20 cellular contexts compared by ENCODE assay signal in the genomic region with DNA sequence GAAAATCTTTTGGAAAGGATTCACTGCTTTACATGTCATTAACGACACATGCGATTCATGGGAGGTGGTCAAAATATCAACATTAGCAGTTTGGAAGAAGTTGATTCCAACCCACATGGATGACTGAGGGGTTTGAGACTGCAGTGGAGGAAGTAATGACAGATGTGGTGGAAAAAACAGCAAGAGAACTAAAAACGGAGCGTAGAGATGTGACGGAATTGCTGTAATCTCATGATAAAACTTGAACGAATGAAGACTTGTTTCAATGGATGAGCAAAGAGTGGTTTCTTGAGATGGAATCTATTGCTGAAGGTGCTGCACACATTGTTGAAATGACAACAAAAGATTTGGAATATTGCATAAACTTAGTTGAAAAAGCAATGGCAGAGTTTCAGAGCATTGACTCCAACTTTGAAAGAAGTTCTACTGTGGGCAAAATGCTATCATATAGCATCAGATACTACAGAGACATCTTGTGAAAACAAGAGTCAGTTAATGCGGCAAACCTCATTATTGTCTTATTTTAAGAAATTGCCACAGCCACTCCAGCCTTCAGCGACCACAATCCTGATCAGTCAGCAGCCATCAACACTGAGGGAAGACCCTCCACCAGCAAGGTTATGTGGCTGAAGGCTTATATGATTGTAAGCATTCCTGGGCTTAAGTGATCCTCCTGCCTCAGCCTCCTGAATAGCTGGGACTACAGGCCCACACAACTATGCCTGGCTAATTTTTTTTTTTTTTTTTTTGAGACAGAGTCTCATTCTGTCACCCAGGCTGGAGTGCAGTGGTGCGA. TPM values are rescaled to one million over a fixed set of nuclear protein-coding genes. Genes with fewer than 3 reads are reported as not detected.
A peak's percentile ranks its signal among the peaks of the same experiment; 100 is the strongest.
DNase-seq lines count a peak whose midpoint lies in the region; ATAC-seq and TF ChIP-seq lines count a peak whose summit lies in the region.
"Had no signal": no experiment of that assay in that cellular context is flagged by ENCODE, and none has a peak within 500 bp of the region (broad histone marks: within the 10 kb centered on the region; RNA-seq: fewer than 3 reads in every experiment).

No MANE protein-coding gene starts in this region.

- H2AFZ ChIP-seq in GM23338 (no peak overlapping the region), mammary epithelial cell (ENCODE audit: low read depth, low read length) (no peak overlapping the region)

- H3K27me3 ChIP-seq in GM23338 (ENCODE audit: insufficient read depth), result no peaks in the 10 kb centered on the region
- no peaks in the 10 kb centered on the region for H3K27me3 ChIP-seq in mammary epithelial cell (ENCODE audit: insufficient read depth, low read length)
- H3K27me3 ChIP-seq: left lung, MG63, upper lobe of left lung had no signal

- no peaks in the 10 kb centered on the region for H3K27me3 Mint-ChIP-seq in activated CD8-positive, alpha-beta memory T cell treated with anti-CD3 and anti-CD28 coated beads, Interleukin-2, amount 10 ng/mL, durations not matched to agents 7 days and 5 days
- H3K27me3 Mint-ChIP-seq in GM23338 (ENCODE audit: insufficient read depth, low read depth, poor library complexity), result peaks cover 3% of the 10 kb centered on the region
- no peaks in the 10 kb centered on the region for H3K27me3 Mint-ChIP-seq in activated T-helper 2 cell treated with anti-CD3 and anti-CD28 coated beads, Interferon-gamma antibody, Interleukin-2, Interleukin-4, amounts not matched to agents 10 μg/mL and 5 μg/mL and 100 μg/mL, durations not matched to agents 14 hours and 24 hours and 36 hours (ENCODE audit: low read depth)
- no peaks in the 10 kb centered on the region for H3K27me3 Mint-ChIP-seq in nephron progenitor cell (ENCODE audit: low read depth, poor library complexity)
- H3K27me3 Mint-ChIP-seq: brain, IgD-negative memory B cell had no signal

- peak overlapping the region; percentile 24 for H3K27ac Mint-ChIP-seq in activated CD8-positive, alpha-beta memory T cell treated with anti-CD3 and anti-CD28 coated beads, Interleukin-2, amount 10 ng/mL, durations not matched to agents 7 days and 5 days
- H3K27ac Mint-ChIP-seq in GM23338 (no peak overlapping the region), nephron progenitor cell (peak overlapping the region; percentile 52)
- peak overlapping the region; percentile 16 for H3K27ac Mint-ChIP-seq in activated T-helper 2 cell treated with anti-CD3 and anti-CD28 coated beads, Interferon-gamma antibody, Interleukin-2, Interleukin-4, amounts not matched to agents 10 μg/mL and 5 μg/mL and 100 μg/mL, durations not matched to agents 14 hours and 24 hours and 36 hours
- H3K27ac Mint-ChIP-seq: HFFc6 had no signal

- ATAC-seq in activated CD8-positive, alpha-beta memory T cell treated with anti-CD3 and anti-CD28 coated beads, Interleukin-2, amount 10 ng/mL, durations not matched to agents 7 days and 5 days, result no peak
- ATAC-seq in GM23338, result no peak
- ATAC-seq: left lung, SK-N-SH treated with all-trans-retinoic acid at 6 μM for 48 hours had no signal

- H3K27ac ChIP-seq in GM23338 (ENCODE audit: low read depth), result 0 out of 2 replicates have a peak overlapping the region, but pooled peaks have one; percentile 7
- H3K27ac ChIP-seq in mammary epithelial cell (ENCODE audit: insufficient read depth, low read depth, low read length), result no peak overlapping the region
- H3K27ac ChIP-seq: left lung had no signal

- in situ Hi-C loops in mammary epithelial cell (cut with MboI; ENCODE audit: low sequenced_read_pairs in 2 of 2), result loop anchor here in 1 of 2 donors (10.0 kb wide), 1 partner anchor 141 kb away; no protein-coding TSS in a partner anchor

- peaks cover 20% of the 10 kb centered on the region for H4K20me1 ChIP-seq in GM23338 (replicated peaks; ENCODE audit: insufficient read depth)
- H4K20me1 ChIP-seq in mammary epithelial cell (ENCODE audit: insufficient read depth, low read length), result no peaks in the 10 kb centered on the region

- TF ChIP-seq CTCF in GM23338 (conservative IDR thresholded peaks at IDR 0.05; ENCODE audit: low read depth in 2 of 2) (no peak), nephron progenitor cell (IDR thresholded peaks at IDR 0.05) (no peak), mammary epithelial cell (conservative IDR thresholded peaks at IDR 0.05 in 1 of 2, IDR thresholded peaks at IDR 0.05 in 1 of 2; ENCODE audit: extremely low read depth in 1 of 2, insufficient read depth in 1 of 2, low read depth in 1 of 2, low read length in 2 of 2) (no peak)

- no peak for DNase-seq in activated CD8-positive, alpha-beta memory T cell treated with anti-CD3 and anti-CD28 coated beads, Interleukin-2, amount 10 ng/mL, durations not matched to agents 7 days and 5 days
- DNase-seq in activated CD8-positive, alpha-beta memory T cell treated with anti-CD3 and anti-CD28 coated beads, Interleukin-2, amount 50 U/mL, for 48 hours, result no peak
- DNase-seq in GM23338 (ENCODE audit: low spot score) (no peak), nephron progenitor cell (no peak), mammary epithelial cell (no peak), hypothalamus (lab: John Stamatoyannopoulos, UW) (no peak)
- no peak for DNase-seq in activated T-helper 2 cell treated with anti-CD3 and anti-CD28 coated beads, Interferon-gamma antibody, Interleukin-2, Interleukin-4, amounts not matched to agents 10 μg/mL and 5 μg/mL and 100 μg/mL, durations not matched to agents 14 hours and 24 hours and 36 hours (ENCODE audit: low spot score)
- DNase-seq in effector CD4-positive, alpha-beta T cell, result no peak
- DNase-seq: activated CD4-positive, CD25-positive, alpha-beta regulatory T cell treated with anti-CD3 and anti-CD28 coated beads, Interleukin-2, amount 50 U/mL, for 72 hours; HFFc6; left lung; MG63; NCI-H1436; NCI-H524; retina; stimulated activated CD4-positive, alpha-beta T cell treated with anti-CD3 and anti-CD28 coated beads, Interleukin-12 subunit alpha, Interleukin-12 subunit beta, amount 100 ng/mL, for 4 hours had no signal

- H3F3A ChIP-seq in GM23338 (replicated peaks; ENCODE audit: low read depth), result peaks cover 39% of the 10 kb centered on the region

- no peak overlapping the region for H3K9ac ChIP-seq in mammary epithelial cell (ENCODE audit: insufficient read depth, low read length)

- intact Hi-C loops in activated T-helper 2 cell treated with anti-CD3 and anti-CD28 coated beads, Interferon-gamma antibody, Interleukin-2, Interleukin-4, amounts not matched to agents 10 μg/mL and 5 μg/mL and 100 μg/mL, durations not matched to agents 14 hours and 24 hours and 36 hours (cut with micrococcal nuclease), result no loop called here
- intact Hi-C loops in mammary epithelial cell (cut with micrococcal nuclease), result no loop called here

- peaks cover 30% of the 10 kb centered on the region for H3K36me3 Mint-ChIP-seq in activated CD8-positive, alpha-beta memory T cell treated with anti-CD3 and anti-CD28 coated beads, Interleukin-2, amount 10 ng/mL, durations not matched to agents 7 days and 5 days
- H3K36me3 Mint-ChIP-seq in GM23338 (ENCODE audit: low read depth) (peaks cover 45% of the 10 kb centered on the region), nephron progenitor cell (ENCODE audit: low read depth) (peaks cover 60% of the 10 kb centered on the region)
- H3K36me3 Mint-ChIP-seq in activated T-helper 2 cell treated with anti-CD3 and anti-CD28 coated beads, Interferon-gamma antibody, Interleukin-2, Interleukin-4, amounts not matched to agents 10 μg/mL and 5 μg/mL and 100 μg/mL, durations not matched to agents 14 hours and 24 hours and 36 hours (ENCODE audit: low read depth), result peaks cover 56% of the 10 kb centered on the region

- H3K4me3 ChIP-seq in GM23338 (no peak overlapping the region), mammary epithelial cell (replicated peaks in 1 of 3; ENCODE audit: insufficient read depth in 1 of 3, low read depth in 2 of 3, low read length in 3 of 3) (no peak overlapping the region)
- H3K4me3 ChIP-seq: left lung, MG63, upper lobe of left lung had no signal

- H3K79me2 ChIP-seq in GM23338 (replicated peaks; ENCODE audit: insufficient read depth) (peaks cover 6% of the 10 kb centered on the region; the same call in 1 of the 2 replicates), mammary epithelial cell (ENCODE audit: insufficient read depth, low read length) (peaks cover 13% of the 10 kb centered on the region)

- dilution Hi-C loops in mammary epithelial cell (cut with HindIII; ENCODE audit: low sequenced_read_pairs), result no loop called here

- CTCF ChIA-PET in activated CD8-positive, alpha-beta memory T cell treated with anti-CD3 and anti-CD28 coated beads, Interleukin-2, amount 10 ng/mL, durations not matched to agents 7 days and 5 days (lab: Charles Lee), result interaction anchor here (4.8 kb wide), 1 partner anchor 144 kb away, joined by 112 read pairs; no protein-coding TSS in a partner anchor
- CTCF ChIA-PET in mammary epithelial cell (lab: Charles Lee; ENCODE audit: low non-redundant PET), result no interaction called here

- WGBS in mammary epithelial cell (ENCODE audit: low coverage, missing lambda C conversion rate), result 100% methylated on average over 8 of the region's 9 CpGs

- BruUV-seq in mammary epithelial cell (replicated peaks; lab: Mats Ljungman, UMichigan), result no TSS peak

- H3K4me3 Mint-ChIP-seq in activated CD8-positive, alpha-beta memory T cell treated with anti-CD3 and anti-CD28 coated beads, Interleukin-2, amount 10 ng/mL, durations not matched to agents 7 days and 5 days, result no peak overlapping the region
- H3K4me3 Mint-ChIP-seq in GM23338 (no peak overlapping the region), nephron progenitor cell (no peak overlapping the region)
- no peak overlapping the region for H3K4me3 Mint-ChIP-seq in activated T-helper 2 cell treated with anti-CD3 and anti-CD28 coated beads, Interferon-gamma antibody, Interleukin-2, Interleukin-4, amounts not matched to agents 10 μg/mL and 5 μg/mL and 100 μg/mL, durations not matched to agents 14 hours and 24 hours and 36 hours (ENCODE audit: low read depth)
- H3K4me3 Mint-ChIP-seq: brain, HFFc6 had no signal

- H3K4me1 ChIP-seq in GM23338 (ENCODE audit: insufficient read depth) (no peaks in the 10 kb centered on the region), mammary epithelial cell (ENCODE audit: insufficient read depth, low read length) (peaks cover 18% of the 10 kb centered on the region)

- H3K9me3 Mint-ChIP-seq in activated CD8-positive, alpha-beta memory T cell treated with anti-CD3 and anti-CD28 coated beads, Interleukin-2, amount 10 ng/mL, durations not matched to agents 7 days and 5 days (ENCODE audit: low read depth), result no peaks in the 10 kb centered on the region
- no peaks in the 10 kb centered on the region; the same call in 2 of the 3 replicates for H3K9me3 Mint-ChIP-seq in GM23338
- no peaks in the 10 kb centered on the region for H3K9me3 Mint-ChIP-seq in activated T-helper 2 cell treated with anti-CD3 and anti-CD28 coated beads, Interferon-gamma antibody, Interleukin-2, Interleukin-4, amounts not matched to agents 10 μg/mL and 5 μg/mL and 100 μg/mL, durations not matched to agents 14 hours and 24 hours and 36 hours
- peaks cover 16% of the 10 kb centered on the region for H3K9me3 Mint-ChIP-seq in nephron progenitor cell
- H3K9me3 Mint-ChIP-seq: HFFc6, IgD-negative memory B cell had no signal

- no peaks in the 10 kb centered on the region for H3K9me3 ChIP-seq in mammary epithelial cell (replicated peaks; ENCODE audit: insufficient read depth, low read length)
- H3K9me3 ChIP-seq: left lung, MG63, upper lobe of left lung had no signal

- H3K4me2 ChIP-seq in GM23338 (no peak overlapping the region), mammary epithelial cell (ENCODE audit: insufficient read depth, low read depth, low read length) (no peak overlapping the region)

- H3K4me1 Mint-ChIP-seq in activated CD8-positive, alpha-beta memory T cell treated with anti-CD3 and anti-CD28 coated beads, Interleukin-2, amount 10 ng/mL, durations not matched to agents 7 days and 5 days, result peaks cover 13% of the 10 kb centered on the region
- H3K4me1 Mint-ChIP-seq in GM23338 (no peaks in the 10 kb centered on the region), nephron progenitor cell (peaks cover 3% of the 10 kb centered on the region)
- peaks cover 16% of the 10 kb centered on the region for H3K4me1 Mint-ChIP-seq in activated T-helper 2 cell treated with anti-CD3 and anti-CD28 coated beads, Interferon-gamma antibody, Interleukin-2, Interleukin-4, amounts not matched to agents 10 μg/mL and 5 μg/mL and 100 μg/mL, durations not matched to agents 14 hours and 24 hours and 36 hours (ENCODE audit: low read depth)

- H3K36me3 ChIP-seq in GM23338 (ENCODE audit: insufficient read depth) (peaks cover 7% of the 10 kb centered on the region; the same call in 1 of the 2 replicates), mammary epithelial cell (ENCODE audit: insufficient read depth, low read length) (peaks cover 8% of the 10 kb centered on the region)

- H3K9me2 ChIP-seq in GM23338 (ENCODE audit: insufficient read depth), result no peaks in the 10 kb centered on the region

RNA-seq across cellular contexts. Expression of gene SRSF3, which starts 19.2 kb away (rescaled TPM):
- total RNA-seq in activated CD8-positive, alpha-beta memory T cell treated with anti-CD3 and anti-CD28 coated beads, Interleukin-2, amount 10 ng/mL, durations not matched to agents 7 days and 5 days, result 100 to 1,000 TPM; 416 to 514 TPM
- 254 and 436 TPM in 2 replicates for total RNA-seq in GM23338 (2014; rRNA removed; shearing (Covaris generic))
- polyA plus RNA-seq in GM23338 (2016; fragmentation: Nextera tagmentation; extraction: Ambion mirVana) (585 and 655 TPM in 2 replicates), mammary epithelial cell (394 TPM)
- total RNA-seq in activated T-helper 2 cell treated with anti-CD3 and anti-CD28 coated beads, Interferon-gamma antibody, Interleukin-2, Interleukin-4, amounts not matched to agents 10 μg/mL and 5 μg/mL and 100 μg/mL, durations not matched to agents 14 hours and 24 hours and 36 hours, result 512 and 541 TPM in 2 replicates
- total RNA-seq in mammary epithelial cell, result 100 to 1,000 TPM; 167 to 323 TPM
- polyA minus RNA-seq in mammary epithelial cell, result 185 TPM
